Comparison of ENCODE assay signal across 9 cellular contexts in genomic region chr14:65356327-65356836, GRCh38. TPM values are rescaled to one million over a fixed set of nuclear protein-coding genes. Genes with fewer than 3 reads are reported as not detected.
DNase-seq lines count a peak whose midpoint lies in the region; ATAC-seq and TF ChIP-seq lines count a peak whose summit lies in the region.
"Had no signal": no experiment of that assay in that cellular context is flagged by ENCODE, and none has a peak within 500 bp of the region (broad histone marks: within the 10 kb centered on the region; RNA-seq: fewer than 3 reads in every experiment).

No MANE protein-coding gene starts in this region.

- H4K20me1 ChIP-seq in MM.1S (ENCODE audit: insufficient read depth, low read length): no peaks in the 10 kb centered on the region

- H3K9ac ChIP-seq in MM.1S (ENCODE audit: low read length): peak overlapping the region; percentile 82

- H3K4me2 ChIP-seq in MM.1S (ENCODE audit: low read depth, low read length): peak overlapping the region; percentile 92

- intact Hi-C loops in spleen (cut with DNase I; ENCODE audit: low total_unique reads): no loop called here

- TF ChIP-seq CTCF in MM.1S (IDR thresholded peaks at IDR 0.05; ENCODE audit: low read length) (no peak), spleen (IDR thresholded peaks at IDR 0.05 in 8 of 11, conservative IDR thresholded peaks at IDR 0.05 in 3 of 11) (no peak)

- H3K4me1 ChIP-seq in MM.1S (ENCODE audit: low read length) (peaks cover 70% of the 10 kb centered on the region), spleen (peaks cover 0 to 25% (median 6%) of the 10 kb centered on the region in 6 donors)

- TF ChIP-seq POLR2A in spleen (IDR thresholded peaks at IDR 0.05): no peak

- no peaks in the 10 kb centered on the region for H3K79me2 ChIP-seq in MM.1S (ENCODE audit: low read length)

- peak; percentile 46 for DNase-seq in COLO829 (ENCODE audit: low spot score)
- DNase-seq in MM.1S: peak; percentile 87
- DNase-seq in amniotic epithelial cell (ENCODE audit: low read depth): peak; percentile 32
- DNase-seq in non-pigmented ciliary epithelial cell (ENCODE audit: low read depth): peak; percentile 53
- no peak for DNase-seq in KG1 (lab: John Stamatoyannopoulos, UW)
- no peak for DNase-seq in spleen
- DNase-seq: erythroblast had no signal

- peak overlapping the region; percentile 100 for H3K27ac ChIP-seq in MM.1S (ENCODE audit: low read length)
- H3K27ac ChIP-seq in spleen: peak overlapping the region in 4 of 8 donors; percentile 6 to 72 (median 42)

- H3K4me3 ChIP-seq in MM.1S (ENCODE audit: low read length) (peak overlapping the region; percentile 54), spleen (no peak overlapping the region)

- no peaks in the 10 kb centered on the region for H3K9me2 ChIP-seq in MM.1S (replicated peaks; ENCODE audit: insufficient read depth, low read length)

- H3K9me3 ChIP-seq in MM.1S (replicated peaks; ENCODE audit: insufficient read depth, low read length) (no peaks in the 10 kb centered on the region), spleen (no peaks in the 10 kb centered on the region)

- H3K27me3 ChIP-seq in MM.1S (replicated peaks; ENCODE audit: insufficient read depth, low read length) (no peaks in the 10 kb centered on the region), spleen (replicated peaks in 1 of 7) (no peaks in the 10 kb centered on the region)

- ATAC-seq in GM19455 (IDR thresholded peaks at IDR 0.05; ENCODE audit: unreplicated experiment) (no peak), GM18861 (IDR thresholded peaks at IDR 0.05; ENCODE audit: unreplicated experiment) (no peak)

- H2AFZ ChIP-seq in MM.1S (ENCODE audit: low read length): no peak overlapping the region

- H3F3A ChIP-seq in MM.1S (ENCODE audit: insufficient read depth, low read length): peaks cover 46% of the 10 kb centered on the region

- H3K36me3 ChIP-seq in MM.1S (replicated peaks; ENCODE audit: insufficient read depth, low read length) (no peaks in the 10 kb centered on the region), spleen (no peaks in the 10 kb centered on the region)

- 70 to 78% (median 74%) methylated on average over 5 of the region's 5 CpGs for WGBS in spleen, 5 donors

RNA-seq across cellular contexts. Expression of gene FUT8, which starts 56.1 kb away (rescaled TPM):
- 10 to 100 TPM; 41.9 to 75.1 (median 61.9) TPM for total RNA-seq in spleen
- polyA plus RNA-seq in spleen: 10 to 100 TPM in 1 of 3 donors, 1 to 10 TPM in 2; 9.4 to 13.8 (median 9.9) TPM

Comparison
In these comparisons a context has a peak if more than half of its experiments do, and no peak if none do; other contexts are left out.
1. DNase-seq: peak in COLO829 (single experiment), MM.1S (single experiment), amniotic epithelial cell (single experiment) and non-pigmented ciliary epithelial cell (single experiment); none in KG1 (single experiment) and spleen (single experiment).